Comparison of ENCODE assay signal across 19 cellular contexts in the genomic region with DNA sequence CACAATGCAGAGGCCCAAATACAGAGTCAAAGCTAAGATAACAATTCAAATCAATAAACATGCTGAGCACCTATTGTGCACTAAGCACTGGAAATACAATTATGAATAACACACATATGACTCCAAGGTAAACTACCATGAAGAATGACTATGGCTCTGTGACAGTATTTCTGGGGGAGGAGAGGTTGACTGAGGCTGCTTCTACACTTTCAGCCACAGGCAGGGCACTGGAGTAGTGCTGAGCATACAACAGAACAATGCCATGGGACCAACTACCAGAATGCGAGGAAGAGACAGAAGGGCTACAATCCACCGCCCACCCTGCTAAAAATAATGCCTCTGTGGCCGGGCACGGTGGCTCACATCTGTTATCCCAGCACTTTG. TPM values are rescaled to one million over a fixed set of nuclear protein-coding genes. Genes with fewer than 3 reads are reported as not detected.
A peak's percentile ranks its signal among the peaks of the same experiment; 100 is the strongest.
DNase-seq lines count a peak whose midpoint lies in the region; ATAC-seq and TF ChIP-seq lines count a peak whose summit lies in the region.
"Had no signal": no experiment of that assay in that cellular context is flagged by ENCODE, and none has a peak within 500 bp of the region (broad histone marks: within the 10 kb centered on the region; RNA-seq: fewer than 3 reads in every experiment).

No MANE protein-coding gene starts in this region.

- H3K27ac ChIP-seq in heart left ventricle: peak overlapping the region in 8 of 12 donors; percentile 31 to 78 (median 58)
- no peak overlapping the region for H3K27ac ChIP-seq in right atrium auricular region
- H3K27ac ChIP-seq in Karpas-422 (ENCODE audit: low read length): no peak overlapping the region
- H3K27ac ChIP-seq: BLaER1 treated with 17β-estradiol and CSF1 and Interleukin-3, amounts not matched to agents 10 nM and 100 nM; SJSA1 had no signal

- 80 to 90% (median 89%) methylated on average over 4 of the region's 4 CpGs for WGBS in heart left ventricle, 4 donors

- H3K4me3 ChIP-seq in heart left ventricle: no peak overlapping the region
- no peak overlapping the region for H3K4me3 ChIP-seq in right atrium auricular region
- no peak overlapping the region for H3K4me3 ChIP-seq in Karpas-422 (ENCODE audit: low read length)
- H3K4me3 ChIP-seq: BLaER1 treated with 17β-estradiol and CSF1 and Interleukin-3, amounts not matched to agents 10 nM and 100 nM; GM23338; SJSA1 had no signal

- no peaks in the 10 kb centered on the region for H3K9me3 ChIP-seq in heart left ventricle
- no peaks in the 10 kb centered on the region for H3K9me3 ChIP-seq in right atrium auricular region
- H3K9me3 ChIP-seq in Karpas-422 (ENCODE audit: low read length): no peaks in the 10 kb centered on the region
- H3K9me3 ChIP-seq: SJSA1 had no signal

- intact Hi-C loops in heart left ventricle (cut with DNase I): loop anchor here in 1 of 10 donors (10.0 kb wide), 1 partner anchor 121 kb away; the partner anchor contains the start of gene TXK

- H3K36me3 ChIP-seq in heart left ventricle (no peaks in the 10 kb centered on the region), right atrium auricular region (no peaks in the 10 kb centered on the region), Karpas-422 (ENCODE audit: insufficient read depth, low read length) (no peaks in the 10 kb centered on the region)
- H3K36me3 ChIP-seq: SJSA1 had no signal

- H3K4me3 Mint-ChIP-seq in stimulated activated effector memory CD8-positive, alpha-beta T cell treated with anti-CD3 and anti-CD28 coated beads, Interleukin-12 subunit alpha, Interleukin-12 subunit beta, amount 100 ng/mL, for 72 hours: no peak overlapping the region
- H3K4me3 Mint-ChIP-seq: CD8-positive, alpha-beta T cell; GM23338 had no signal

- H3K4me1 Mint-ChIP-seq in stimulated activated effector memory CD8-positive, alpha-beta T cell treated with anti-CD3 and anti-CD28 coated beads, Interleukin-12 subunit alpha, Interleukin-12 subunit beta, amount 100 ng/mL, for 72 hours: peaks cover 11% of the 10 kb centered on the region

- H3K27ac Mint-ChIP-seq in stimulated activated effector memory CD8-positive, alpha-beta T cell treated with anti-CD3 and anti-CD28 coated beads, Interleukin-12 subunit alpha, Interleukin-12 subunit beta, amount 100 ng/mL, for 72 hours: no peak overlapping the region
- H3K27ac Mint-ChIP-seq: CD8-positive, alpha-beta T cell; GM23338 had no signal

- TF ChIP-seq CTCF in heart left ventricle (IDR thresholded peaks at IDR 0.05) (no peak), right atrium auricular region (IDR thresholded peaks at IDR 0.05) (no peak)

- no peak overlapping the region for H3K9ac ChIP-seq in Karpas-422 (ENCODE audit: low read length)
- H3K9ac ChIP-seq: BLaER1 treated with 17β-estradiol and CSF1 and Interleukin-3, amounts not matched to agents 10 nM and 100 nM had no signal

- H3K4me2 ChIP-seq in Karpas-422 (ENCODE audit: low read depth, low read length, poor library complexity, severe bottlenecking): no peak overlapping the region
- H3K4me2 ChIP-seq: GM23338 had no signal

- DNase-seq in heart left ventricle: no peak
- DNase-seq in right atrium auricular region (ENCODE audit: low spot score): no peak
- peak; percentile 39 for DNase-seq in NCI-H2029 treated with DMSO at 0.1 percent for 48 hours (lab: John Stamatoyannopoulos, UW)
- no peak for DNase-seq in stimulated activated effector memory CD8-positive, alpha-beta T cell treated with anti-CD3 and anti-CD28 coated beads, Interleukin-12 subunit alpha, Interleukin-12 subunit beta, amount 100 ng/mL, for 72 hours (ENCODE audit: low spot score in 2 of 2)
- DNase-seq in Karpas-422: no peak
- DNase-seq in activated effector memory CD4-positive, alpha-beta T cell treated with Interleukin-2 at 50 U/mL for 16 hours: no peak
- DNase-seq in stimulated activated CD4-positive, alpha-beta T cell treated with anti-CD3 and anti-CD28 coated beads, Interleukin-1b, Interleukin-23, amount 100 ng/mL, for 48 hours: no peak
- DNase-seq: CD8-positive, alpha-beta T cell; DMS79 treated with DMSO at 0.1 percent for 48 hours; HCEC 1CT; MV-4-11; NCI-H1930; NCI-H2171; NCI-H526 had no signal

- no peaks in the 10 kb centered on the region for H3K36me3 Mint-ChIP-seq in stimulated activated effector memory CD8-positive, alpha-beta T cell treated with anti-CD3 and anti-CD28 coated beads, Interleukin-12 subunit alpha, Interleukin-12 subunit beta, amount 100 ng/mL, for 72 hours
- H3K36me3 Mint-ChIP-seq: CD8-positive, alpha-beta T cell had no signal

- H4K20me1 ChIP-seq in Karpas-422 (ENCODE audit: insufficient read depth, low read depth, low read length): no peaks in the 10 kb centered on the region

- no peak overlapping the region for H2AFZ ChIP-seq in Karpas-422 (ENCODE audit: low read length)
- H2AFZ ChIP-seq: GM23338 had no signal

- no peaks in the 10 kb centered on the region for H3K9me2 ChIP-seq in Karpas-422 (replicated peaks; ENCODE audit: insufficient read depth, low read length)

- ATAC-seq in heart left ventricle (no peak), GM19351 (IDR thresholded peaks at IDR 0.05; ENCODE audit: unreplicated experiment) (peak; percentile 50)
- peak; percentile 75 for ATAC-seq in stimulated activated effector memory CD8-positive, alpha-beta T cell treated with anti-CD3 and anti-CD28 coated beads, Interleukin-12 subunit alpha, Interleukin-12 subunit beta, amount 100 ng/mL, for 72 hours
- ATAC-seq: CD8-positive, alpha-beta T cell; GM23338; Panc1 had no signal

- H3K9me3 Mint-ChIP-seq in stimulated activated effector memory CD8-positive, alpha-beta T cell treated with anti-CD3 and anti-CD28 coated beads, Interleukin-12 subunit alpha, Interleukin-12 subunit beta, amount 100 ng/mL, for 72 hours: no peaks in the 10 kb centered on the region
- H3K9me3 Mint-ChIP-seq: CD8-positive, alpha-beta T cell; GM23338 had no signal

- no peaks in the 10 kb centered on the region for H3K79me2 ChIP-seq in Karpas-422 (ENCODE audit: low read length)

- peaks cover 0 to 39% (median 15%) of the 10 kb centered on the region in 12 donors for H3K4me1 ChIP-seq in heart left ventricle
- peaks cover 0 to 19% of the 10 kb centered on the region in 2 donors for H3K4me1 ChIP-seq in right atrium auricular region
- no peaks in the 10 kb centered on the region for H3K4me1 ChIP-seq in Karpas-422 (ENCODE audit: low read length)
- H3K4me1 ChIP-seq: SJSA1 had no signal

- no peaks in the 10 kb centered on the region for H3K27me3 ChIP-seq in heart left ventricle
- no peaks in the 10 kb centered on the region for H3K27me3 ChIP-seq in right atrium auricular region
- H3K27me3 ChIP-seq in Karpas-422 (ENCODE audit: low read length): no peaks in the 10 kb centered on the region
- H3K27me3 ChIP-seq: BLaER1 treated with 17β-estradiol and CSF1 and Interleukin-3, amounts not matched to agents 10 nM and 100 nM; SJSA1 had no signal

- TF ChIP-seq POLR2A in heart left ventricle (IDR thresholded peaks at IDR 0.05): no peak

RNA-seq across cellular contexts. Expression of gene TEC, which starts 13.7 kb away (rescaled TPM):
- total RNA-seq in heart left ventricle (1 to 10 TPM; 1.1 to 4.5 (median 2.4) TPM), right atrium auricular region (1 to 10 TPM; 1.1 to 1.3 TPM)
- 1 to 10 TPM; 1.1 to 2.1 TPM for polyA plus RNA-seq in heart left ventricle
- total RNA-seq in Karpas-422 (2014; rRNA removed; shearing (Covaris generic); ENCODE audit: low replicate concordance): 0.45 and 1.8 TPM in 2 replicates

Comparison
In these comparisons a context has a peak if more than half of its experiments do, and no peak if none do; other contexts are left out.
1. H3K27ac ChIP-seq: peak in heart left ventricle (8 of 12); none in right atrium auricular region (0 of 2) and Karpas-422 (single experiment).
2. ATAC-seq: peak in GM19351 (single experiment) and stimulated activated effector memory CD8-positive, alpha-beta T cell treated with anti-CD3 and anti-CD28 coated beads, Interleukin-12 subunit alpha, Interleukin-12 subunit beta, amount 100 ng/mL, for 72 hours (single experiment); none in heart left ventricle (0 of 4).